28 cellular contexts compared by ENCODE assay signal in the genomic region with DNA sequence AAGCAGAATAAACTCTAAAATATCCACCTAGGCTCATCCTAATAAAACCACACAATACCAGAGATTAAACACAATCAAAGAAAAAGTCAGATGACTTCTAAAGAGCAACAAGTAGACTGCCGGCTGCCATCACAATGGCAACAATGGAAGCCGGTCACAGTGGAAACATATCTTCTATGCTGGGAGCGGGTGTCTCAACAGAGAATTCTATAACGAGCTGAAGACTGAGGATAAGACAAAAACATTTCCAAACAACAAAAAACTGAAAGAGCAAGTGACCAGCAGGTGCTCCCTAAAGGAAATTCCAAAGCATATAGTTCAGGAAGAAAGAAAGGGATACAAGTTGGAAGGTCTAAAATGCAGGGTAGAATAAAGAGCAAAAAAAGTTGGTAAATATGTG. TPM values are rescaled to one million over a fixed set of nuclear protein-coding genes. Genes with fewer than 3 reads are reported as not detected.
DNase-seq lines count a peak whose midpoint lies in the region; ATAC-seq, FAIRE-seq and TF ChIP-seq lines count a peak whose summit lies in the region.
"Had no signal": no experiment of that assay in that cellular context is flagged by ENCODE, and none has a peak within 500 bp of the region (broad histone marks: within the 10 kb centered on the region; RNA-seq: fewer than 3 reads in every experiment).

No MANE protein-coding gene starts in this region.

- H3K9me3 Mint-ChIP-seq in activated naive CD8-positive, alpha-beta T cell (ENCODE audit: low read depth), result no peaks in the 10 kb centered on the region
- peaks cover 5% of the 10 kb centered on the region for H3K9me3 Mint-ChIP-seq in activated naive CD8-positive, alpha-beta T cell treated with anti-CD3 and anti-CD28 coated beads for 36 hours
- H3K9me3 Mint-ChIP-seq in neural crest cell, result no peaks in the 10 kb centered on the region
- H3K9me3 Mint-ChIP-seq in Calu3 (ENCODE audit: low read depth, unreplicated experiment), result no peaks in the 10 kb centered on the region
- H3K9me3 Mint-ChIP-seq: activated CD4-positive, alpha-beta memory T cell treated with anti-CD3 and anti-CD28 coated beads for 36 hours; activated naive CD8-positive, alpha-beta T cell treated with anti-CD3 and anti-CD28 coated beads, Interleukin-2, amount 50 U/mL, for 24 hours; CD8-positive, alpha-beta memory T cell had no signal

- H3K9me3 ChIP-seq in upper lobe of right lung, result no peaks in the 10 kb centered on the region
- H3K9me3 ChIP-seq: left ventricle myocardium inferior, thoracic aorta had no signal

- CTCF ChIA-PET in Calu3 (lab: Charles Lee), result interaction anchor here (0.5 to 0.6 kb wide), 2 partner anchors 11 to 14 kb away, joined by 3 to 4 read pairs; no protein-coding TSS in a partner anchor

- H3K27me3 ChIP-seq in upper lobe of right lung, result no peaks in the 10 kb centered on the region

- peak overlapping the region; percentile 75 for H3K27ac ChIP-seq in upper lobe of right lung
- H3K27ac ChIP-seq: SK-N-MC, thoracic aorta had no signal

- no peak overlapping the region for H3K4me3 ChIP-seq in upper lobe of right lung
- H3K4me3 ChIP-seq: coronary artery, left ventricle myocardium inferior, SK-N-MC, thoracic aorta had no signal

- peak overlapping the region; percentile 52 for H3K27ac Mint-ChIP-seq in activated naive CD8-positive, alpha-beta T cell
- H3K27ac Mint-ChIP-seq in activated naive CD8-positive, alpha-beta T cell treated with anti-CD3 and anti-CD28 coated beads for 36 hours, result no peak overlapping the region
- H3K27ac Mint-ChIP-seq in neural crest cell (ENCODE audit: unreplicated experiment) (peak overlapping the region; percentile 2), Calu3 (ENCODE audit: unreplicated experiment) (no peak overlapping the region)

- H3K4me1 Mint-ChIP-seq in activated naive CD8-positive, alpha-beta T cell (ENCODE audit: low read depth), result peaks cover 82% of the 10 kb centered on the region
- H3K4me1 Mint-ChIP-seq in activated naive CD8-positive, alpha-beta T cell treated with anti-CD3 and anti-CD28 coated beads for 36 hours, result peaks cover 79% of the 10 kb centered on the region
- peaks cover 16% of the 10 kb centered on the region for H3K4me1 Mint-ChIP-seq in neural crest cell
- H3K4me1 Mint-ChIP-seq in Calu3 (ENCODE audit: low read depth, unreplicated experiment), result peaks cover 59% of the 10 kb centered on the region

- DNase-seq in activated naive CD8-positive, alpha-beta T cell treated with anti-CD3 and anti-CD28 coated beads for 36 hours, result no peak
- DNase-seq in dermis blood vessel endothelial cell, result peak; percentile 71
- DNase-seq in neural crest cell (ENCODE audit: low read depth, low spot score), result no peak
- DNase-seq in upper lobe of right lung, result no peak
- no peak for DNase-seq in Calu3
- DNase-seq in UCSD-AML1 (lab: John Stamatoyannopoulos, UW; ENCODE audit: unreplicated experiment), result no peak
- no peak for DNase-seq in RCC 7860 (ENCODE audit: low spot score)
- DNase-seq: activated CD4-positive, alpha-beta memory T cell treated with anti-CD3 and anti-CD28 coated beads for 36 hours; activated effector memory CD4-positive, alpha-beta T cell treated with anti-CD3 and anti-CD28 coated beads, Interleukin-2, amount 50 U/mL, for 16 hours; activated naive CD8-positive, alpha-beta T cell treated with anti-CD3 and anti-CD28 coated beads, Interleukin-2, amount 50 U/mL, for 24 hours; AML-193; CD8-positive, alpha-beta memory T cell; DMS 273 treated with DMSO at 0.1 percent for 48 hours; foreskin fibroblast; H7; head of caudate nucleus; islet precursor cell; left ventricle myocardium inferior; NCI-H2029 treated with DMSO at 0.1 percent for 48 hours; NCI-H526; stimulated activated CD4-positive, alpha-beta T cell treated with anti-CD3 and anti-CD28 coated beads, Interleukin-15, amount 100 ng/mL, for 24 hours; stimulated activated CD4-positive, alpha-beta T cell treated with anti-CD3 and anti-CD28 coated beads, Interleukin-4, amount 100 ng/mL, for 4 hours had no signal

- peaks cover 29% of the 10 kb centered on the region for H3K4me1 ChIP-seq in upper lobe of right lung

- peaks cover 25% of the 10 kb centered on the region for H3K36me3 ChIP-seq in upper lobe of right lung

- ATAC-seq in upper lobe of right lung, result no peak
- ATAC-seq: activated CD4-positive, CD25-positive, alpha-beta regulatory T cell treated with anti-CD3 and anti-CD28 coated beads, Interleukin-2, amount 50 U/mL, for 24 hours; activated naive CD8-positive, alpha-beta T cell treated with anti-CD3 and anti-CD28 coated beads, Interleukin-2, amount 50 U/mL, for 24 hours had no signal

- no peak overlapping the region for H3K4me3 Mint-ChIP-seq in activated naive CD8-positive, alpha-beta T cell
- no peak overlapping the region for H3K4me3 Mint-ChIP-seq in activated naive CD8-positive, alpha-beta T cell treated with anti-CD3 and anti-CD28 coated beads for 36 hours
- no peak overlapping the region for H3K4me3 Mint-ChIP-seq in neural crest cell
- H3K4me3 Mint-ChIP-seq in Calu3 (ENCODE audit: low read depth, unreplicated experiment), result no peak overlapping the region
- H3K4me3 Mint-ChIP-seq: activated CD4-positive, alpha-beta memory T cell treated with anti-CD3 and anti-CD28 coated beads for 36 hours; activated naive CD8-positive, alpha-beta T cell treated with anti-CD3 and anti-CD28 coated beads, Interleukin-2, amount 50 U/mL, for 24 hours; CD8-positive, alpha-beta memory T cell had no signal

- no peaks in the 10 kb centered on the region for H3K27me3 Mint-ChIP-seq in activated naive CD8-positive, alpha-beta T cell
- no peaks in the 10 kb centered on the region for H3K27me3 Mint-ChIP-seq in activated naive CD8-positive, alpha-beta T cell treated with anti-CD3 and anti-CD28 coated beads for 36 hours
- H3K27me3 Mint-ChIP-seq in neural crest cell (ENCODE audit: low read depth), result peaks cover 9% of the 10 kb centered on the region
- no peaks in the 10 kb centered on the region for H3K27me3 Mint-ChIP-seq in Calu3 (ENCODE audit: unreplicated experiment)
- H3K27me3 Mint-ChIP-seq: activated CD4-positive, alpha-beta memory T cell treated with anti-CD3 and anti-CD28 coated beads for 36 hours; activated naive CD8-positive, alpha-beta T cell treated with anti-CD3 and anti-CD28 coated beads, Interleukin-2, amount 50 U/mL, for 24 hours; CD8-positive, alpha-beta memory T cell had no signal

- FAIRE-seq in RCC 7860 (lab: Jason Lieb, UNC), result no peak
- FAIRE-seq: astrocyte had no signal

- H3K36me3 Mint-ChIP-seq in activated naive CD8-positive, alpha-beta T cell, result peaks cover 28% of the 10 kb centered on the region
- peaks cover 80% of the 10 kb centered on the region for H3K36me3 Mint-ChIP-seq in activated naive CD8-positive, alpha-beta T cell treated with anti-CD3 and anti-CD28 coated beads for 36 hours
- H3K36me3 Mint-ChIP-seq in neural crest cell (ENCODE audit: low read depth) (peaks cover 2% of the 10 kb centered on the region), Calu3 (ENCODE audit: insufficient read depth, unreplicated experiment) (peaks cover 20% of the 10 kb centered on the region)

- intact Hi-C loops in upper lobe of right lung (cut with DNase I) (no loop called here), Calu3 (cut with micrococcal nuclease; ENCODE audit: unreplicated experiment) (loop anchor here (2.0 kb wide), 1 partner anchor 105 kb away; no protein-coding TSS in a partner anchor)

- no peak for TF ChIP-seq CTCF in neural crest cell (conservative IDR thresholded peaks at IDR 0.05)
- TF ChIP-seq CTCF in upper lobe of right lung (IDR thresholded peaks at IDR 0.05), result no peak
- TF ChIP-seq CTCF in Calu3 (IDR thresholded peaks at IDR 0.05; ENCODE audit: unreplicated experiment), result no peak

- BruUV-seq in Calu3 (replicated peaks; lab: Mats Ljungman, UMichigan), result no TSS peak

RNA-seq across cellular contexts. Expression of a gene that starts 8.9 kb away (rescaled TPM):
- 100 to 1,000 TPM; 133 to 146 TPM for total RNA-seq in activated naive CD8-positive, alpha-beta T cell treated with anti-CD3 and anti-CD28 coated beads for 36 hours
- total RNA-seq in dermis blood vessel endothelial cell (43.0 and 77.3 TPM in 2 replicates), neural crest cell (30.4 and 32.6 TPM in 2 replicates), upper lobe of right lung (49.2 TPM), Calu3 (2022) (74.9 and 83.2 TPM in 2 replicates)

RNA-seq across cellular contexts. Expression of a gene that starts 54.1 kb away (rescaled TPM):
- 100 to 1,000 TPM; 183 to 190 TPM for total RNA-seq in activated naive CD8-positive, alpha-beta T cell treated with anti-CD3 and anti-CD28 coated beads for 36 hours
- 23.9 and 42.9 TPM in 2 replicates for total RNA-seq in dermis blood vessel endothelial cell
- 11.2 and 12.8 TPM in 2 replicates for total RNA-seq in neural crest cell
- 153 TPM for total RNA-seq in upper lobe of right lung
- total RNA-seq in Calu3 (2022), result 99.0 and 108 TPM in 2 replicates

RNA-seq across cellular contexts. Expression of a gene that starts 56.4 kb away (rescaled TPM):
- 10 to 100 TPM in 1 of 2 experiments, 1 to 10 TPM in 1; 9.9 to 12.2 TPM for total RNA-seq in activated naive CD8-positive, alpha-beta T cell treated with anti-CD3 and anti-CD28 coated beads for 36 hours
- 3.7 and 4.7 TPM in 2 replicates for total RNA-seq in dermis blood vessel endothelial cell
- total RNA-seq in neural crest cell, result 15.6 and 16.3 TPM in 2 replicates
- 6.1 TPM for total RNA-seq in upper lobe of right lung
- 8.4 and 10.2 TPM in 2 replicates for total RNA-seq in Calu3 (2022)

Comparison
In these comparisons a context has a peak if more than half of its experiments do, and no peak if none do; other contexts are left out.
1. H3K27ac Mint-ChIP-seq: peak in activated naive CD8-positive, alpha-beta T cell (single experiment) and neural crest cell (single experiment); none in activated naive CD8-positive, alpha-beta T cell treated with anti-CD3 and anti-CD28 coated beads for 36 hours (single experiment) and Calu3 (single experiment).